Comparison of ENCODE assay signal across 9 cellular contexts in the genomic region with DNA sequence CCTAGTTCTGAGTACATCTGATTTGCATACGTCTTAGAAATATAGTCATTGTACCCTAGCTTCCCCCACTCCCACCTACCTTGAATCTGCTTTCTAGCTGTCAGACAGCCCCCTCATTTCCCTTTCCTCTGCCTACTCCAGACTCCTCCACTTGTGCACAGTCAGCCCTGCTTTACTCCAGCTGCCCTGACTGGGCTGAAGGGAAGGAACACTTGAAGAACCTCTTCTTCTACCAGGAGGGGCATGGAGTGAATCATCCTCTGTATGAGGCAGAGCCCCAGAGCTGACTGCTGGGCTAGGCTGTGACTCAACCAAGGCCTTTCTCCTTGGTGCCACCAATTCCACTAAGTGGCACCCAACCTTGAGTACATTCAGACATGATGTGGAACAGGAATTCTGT. TPM values are rescaled to one million over a fixed set of nuclear protein-coding genes. Genes with fewer than 3 reads are reported as not detected.
DNase-seq lines count a peak whose midpoint lies in the region; ATAC-seq and TF ChIP-seq lines count a peak whose summit lies in the region.
"Had no signal": no experiment of that assay in that cellular context is flagged by ENCODE, and none has a peak within 500 bp of the region (broad histone marks: within the 10 kb centered on the region; RNA-seq: fewer than 3 reads in every experiment).

No MANE protein-coding gene starts in this region.

- RAD21 ChIA-PET in HCT116 (lab: Charles Lee; ENCODE audit: low non-redundant PET in 1 of 2, low total read pairs in 2 of 2, uncharacterized antibody in 2 of 2, unreplicated experiment in 2 of 2) = no interaction called here

- H3K9ac ChIP-seq in HCT116 (ENCODE audit: low read length) = no peak overlapping the region

- no peaks in the 10 kb centered on the region for H3K36me3 ChIP-seq in HCT116 (ENCODE audit: control insufficient read depth in 1 of 2, insufficient read depth in 2 of 2, low read length in 2 of 2)
- no peaks in the 10 kb centered on the region for H3K36me3 ChIP-seq in CD8-positive, alpha-beta memory T cell (ENCODE audit: insufficient read depth, low read length)

- no peaks in the 10 kb centered on the region for H3K27me3 Mint-ChIP-seq in CD8-positive, alpha-beta memory T cell
- no peaks in the 10 kb centered on the region for H3K27me3 Mint-ChIP-seq in CD4-positive, alpha-beta T cell

- H2AFZ ChIP-seq in HCT116 (ENCODE audit: low read depth, low read length, poor library complexity, severe bottlenecking) = no peak overlapping the region

- no peaks in the 10 kb centered on the region for H4K20me1 ChIP-seq in HCT116 (ENCODE audit: insufficient read depth)

- TF ChIP-seq CTCF in HCT116 (IDR thresholded peaks at IDR 0.05 in 2 of 3, conservative IDR thresholded peaks at IDR 0.05 in 1 of 3; ENCODE audit: borderline replicate concordance in 1 of 3, insufficient read depth in 1 of 3, low read depth in 2 of 3, low read length in 2 of 3) (no peak), RWPE1 (conservative IDR thresholded peaks at IDR 0.05; ENCODE audit: low read depth) (no peak), GM10266 (IDR thresholded peaks at IDR 0.05; ENCODE audit: control insufficient read depth, insufficient read depth, low read depth, missing control alignments) (no peak)
- TF ChIP-seq CTCF in CD4-positive, alpha-beta T cell (IDR thresholded peaks at IDR 0.05) = no peak

- H3K4me3 ChIP-seq in HCT116 (replicated peaks in 1 of 2; ENCODE audit: low read depth in 1 of 2, low read length in 2 of 2) = no peak overlapping the region
- no peak overlapping the region for H3K4me3 ChIP-seq in CD8-positive, alpha-beta memory T cell (ENCODE audit: low read length)

- no peaks in the 10 kb centered on the region for H3K79me2 ChIP-seq in HCT116 (ENCODE audit: insufficient read depth, low read length)

- TF ChIP-seq POLR2A in HCT116 (IDR thresholded peaks at IDR 0.05; ENCODE audit: borderline replicate concordance, extremely low read depth, insufficient read depth, insufficient read length) = no peak

- no peaks in the 10 kb centered on the region for H3K27me3 ChIP-seq in HCT116 (ENCODE audit: insufficient read depth, low read length)
- H3K27me3 ChIP-seq in CD8-positive, alpha-beta memory T cell (ENCODE audit: insufficient read depth, low read length, poor library complexity, severe bottlenecking) = no peaks in the 10 kb centered on the region
- no peaks in the 10 kb centered on the region for H3K27me3 ChIP-seq in CD4-positive, alpha-beta T cell (ENCODE audit: control insufficient read depth, insufficient read depth, low read length)

- POLR2A ChIA-PET in HCT116 (lab: Charles Lee) = no interaction called here
- POLR2A ChIA-PET in RWPE1 (lab: Yijun Ruan, JAX; ENCODE audit: low non-redundant PET) = no interaction called here
- POLR2A ChIA-PET in CD8-positive, alpha-beta memory T cell (lab: Charles Lee) = no interaction called here
- POLR2A ChIA-PET in CD4-positive, alpha-beta T cell (lab: Charles Lee) = no interaction called here

- TF ChIP-seq RAD21 in HCT116 (IDR thresholded peaks at IDR 0.05; ENCODE audit: low read depth) = no peak

- no peaks in the 10 kb centered on the region for H3K36me3 Mint-ChIP-seq in CD8-positive, alpha-beta memory T cell
- H3K36me3 Mint-ChIP-seq in CD4-positive, alpha-beta T cell (ENCODE audit: low read depth) = no peaks in the 10 kb centered on the region

- H3K4me1 ChIP-seq in HCT116 (ENCODE audit: control insufficient read depth in 1 of 2, insufficient read depth in 2 of 2, low read length in 2 of 2) = peaks cover 0 to 4% of the 10 kb centered on the region in 2 experiments; a peak in 1 of 4 replicates
- H3K4me1 ChIP-seq in CD8-positive, alpha-beta memory T cell (ENCODE audit: insufficient read depth, low read length) = no peaks in the 10 kb centered on the region

- H3K9me2 ChIP-seq in HCT116 (ENCODE audit: insufficient read depth) = no peaks in the 10 kb centered on the region

- no peaks in the 10 kb centered on the region for H3K9me3 ChIP-seq in HCT116 (ENCODE audit: control insufficient read depth in 1 of 2, insufficient read depth in 1 of 2, low read depth in 1 of 2, low read length in 2 of 2)
- no peaks in the 10 kb centered on the region for H3K9me3 ChIP-seq in CD8-positive, alpha-beta memory T cell (ENCODE audit: low read length)
- no peaks in the 10 kb centered on the region for H3K9me3 ChIP-seq in CD4-positive, alpha-beta T cell (ENCODE audit: control insufficient read depth, low read length)

- CTCF ChIA-PET in HCT116 (lab: Charles Lee) = no interaction called here
- CTCF ChIA-PET in RWPE1 (lab: Yijun Ruan, JAX) = no interaction called here
- CTCF ChIA-PET in CD8-positive, alpha-beta memory T cell (lab: Charles Lee) = no interaction called here
- CTCF ChIA-PET in CD4-positive, alpha-beta T cell (lab: Charles Lee) = no interaction called here

- H3K9me3 Mint-ChIP-seq in CD8-positive, alpha-beta memory T cell = no peaks in the 10 kb centered on the region
- no peaks in the 10 kb centered on the region for H3K9me3 Mint-ChIP-seq in CD4-positive, alpha-beta T cell

- intact Hi-C loops in HCT116 (cut with micrococcal nuclease) = no loop called here
- intact Hi-C loops in CD4-positive, alpha-beta T cell (cut with DNase I, micrococcal nuclease) = no loop called here

- no TSS peak for BruUV-seq in HCT116 (replicated peaks; lab: Mats Ljungman, UMichigan)

- no peaks in the 10 kb centered on the region for H3K4me1 Mint-ChIP-seq in CD8-positive, alpha-beta memory T cell
- H3K4me1 Mint-ChIP-seq in CD4-positive, alpha-beta T cell (ENCODE audit: low read depth) = peaks cover 7% of the 10 kb centered on the region

- ATAC-seq in HCT116 (peak; percentile 52), HG03095 (IDR thresholded peaks at IDR 0.05; ENCODE audit: unreplicated experiment) (no peak)
- ATAC-seq in CD4-positive, alpha-beta T cell (ENCODE audit: poor library complexity) = no peak

- H3K27ac ChIP-seq in HCT116 (ENCODE audit: low read depth, low read length) = no peak overlapping the region
- no peak overlapping the region for H3K27ac ChIP-seq in RWPE1
- H3K27ac ChIP-seq in caudate nucleus (ENCODE audit: low read depth, low read length) = no peak overlapping the region
- H3K27ac ChIP-seq in CD8-positive, alpha-beta memory T cell (ENCODE audit: low read depth, low read length) = no peak overlapping the region
- no peak overlapping the region for H3K27ac ChIP-seq in CD4-positive, alpha-beta T cell (ENCODE audit: low read depth, low read length)

- DNase-seq in HCT116 (ENCODE audit: low read depth, low spot score) (no peak), RWPE1 (ENCODE audit: low spot score) (peak; percentile 53), caudate nucleus (lab: John Stamatoyannopoulos, UW) (peak in 47 of 61 donors; percentile 5 to 94 (median 61)), GM10266 (ENCODE audit: extremely low spot score) (no peak)
- peak; percentile 32 to 36 for DNase-seq in stimulated activated CD4-positive, alpha-beta T cell treated with anti-CD3 and anti-CD28 coated beads, Interleukin-2, amount 100 ng/mL, for 48 hours
- DNase-seq in CD8-positive, alpha-beta memory T cell = no peak
- DNase-seq in CD4-positive, alpha-beta T cell = no peak
- DNase-seq: NCI-H1930 had no signal

- H3K4me3 Mint-ChIP-seq in CD8-positive, alpha-beta memory T cell = no peak overlapping the region
- H3K4me3 Mint-ChIP-seq in CD4-positive, alpha-beta T cell = no peak overlapping the region

- no peak overlapping the region for H3K4me2 ChIP-seq in HCT116 (ENCODE audit: low read length)

- H3K27ac Mint-ChIP-seq in CD8-positive, alpha-beta memory T cell = no peak overlapping the region
- no peak overlapping the region for H3K27ac Mint-ChIP-seq in CD4-positive, alpha-beta T cell

TF ChIP-seq in HCT116, 20 proteins besides CTCF, POLR2A, EP300 and RAD21 (continues in another document):
- TF ChIP-seq ZNF274 (IDR thresholded peaks at IDR 0.05; ENCODE audit: low read depth, low read length) (no peak), SRF (IDR thresholded peaks at IDR 0.05; ENCODE audit: low read depth) (no peak), ELF1 (IDR thresholded peaks at IDR 0.05; ENCODE audit: borderline replicate concordance, low read depth) (no peak), CBX3 (IDR thresholded peaks at IDR 0.05; ENCODE audit: low read depth) (no peak), POLR2AphosphoS5 (IDR thresholded peaks at IDR 0.05; ENCODE audit: low read depth, low read length) (no peak), SIN3A (IDR thresholded peaks at IDR 0.05; ENCODE audit: low read depth) (no peak), ZFX (IDR thresholded peaks at IDR 0.05) (no peak), EGR1 (IDR thresholded peaks at IDR 0.05; ENCODE audit: low read depth) (no peak)
- TF ChIP-seq, protein P1, sequence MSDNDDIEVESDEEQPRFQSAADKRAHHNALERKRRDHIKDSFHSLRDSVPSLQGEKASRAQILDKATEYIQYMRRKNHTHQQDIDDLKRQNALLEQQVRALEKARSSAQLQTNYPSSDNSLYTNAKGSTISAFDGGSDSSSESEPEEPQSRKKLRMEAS (IDR thresholded peaks at IDR 0.05) = no peak
- TF ChIP-seq, protein P2, sequence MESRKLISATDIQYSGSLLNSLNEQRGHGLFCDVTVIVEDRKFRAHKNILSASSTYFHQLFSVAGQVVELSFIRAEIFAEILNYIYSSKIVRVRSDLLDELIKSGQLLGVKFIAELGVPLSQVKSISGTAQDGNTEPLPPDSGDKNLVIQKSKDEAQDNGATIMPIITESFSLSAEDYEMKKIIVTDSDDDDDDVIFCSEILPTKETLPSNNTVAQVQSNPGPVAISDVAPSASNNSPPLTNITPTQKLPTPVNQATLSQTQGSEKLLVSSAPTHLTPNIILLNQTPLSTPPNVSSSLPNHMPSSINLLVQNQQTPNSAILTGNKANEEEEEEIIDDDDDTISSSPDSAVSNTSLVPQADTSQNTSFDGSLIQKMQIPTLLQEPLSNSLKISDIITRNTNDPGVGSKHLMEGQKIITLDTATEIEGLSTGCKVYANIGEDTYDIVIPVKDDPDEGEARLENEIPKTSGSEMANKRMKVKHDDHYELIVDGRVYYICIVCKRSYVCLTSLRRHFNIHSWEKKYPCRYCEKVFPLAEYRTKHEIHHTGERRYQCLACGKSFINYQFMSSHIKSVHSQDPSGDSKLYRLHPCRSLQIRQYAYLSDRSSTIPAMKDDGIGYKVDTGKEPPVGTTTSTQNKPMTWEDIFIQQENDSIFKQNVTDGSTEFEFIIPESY (IDR thresholded peaks at IDR 0.05; ENCODE audit: extremely low read depth, insufficient replicate concordance, low read length) = no peak

RNA-seq across cellular contexts. Expression of a gene that starts 18.1 kb away (rescaled TPM):
- total RNA-seq in HCT116 (2021; ENCODE audit: unreplicated experiment) = 65.7 TPM
- polyA plus RNA-seq in HCT116 (2012) = 37.8 and 41.6 TPM in 2 replicates
- 10 to 100 TPM; 83.4 to 87.5 TPM for total RNA-seq in CD8-positive, alpha-beta memory T cell
- polyA plus RNA-seq in CD8-positive, alpha-beta memory T cell = 88.3 TPM
- total RNA-seq in CD4-positive, alpha-beta T cell = 10 to 100 TPM; 58.8 to 61.0 TPM

Comparison
In these comparisons a context has a peak if more than half of its experiments do, and no peak if none do; other contexts are left out.
1. DNase-seq: peak in RWPE1 (single experiment), caudate nucleus (47 of 61) and stimulated activated CD4-positive, alpha-beta T cell treated with anti-CD3 and anti-CD28 coated beads, Interleukin-2, amount 100 ng/mL, for 48 hours (2 of 2); none in HCT116 (single experiment), CD8-positive, alpha-beta memory T cell (0 of 5), CD4-positive, alpha-beta T cell (0 of 10) and GM10266 (single experiment).